In the genomic region with DNA sequence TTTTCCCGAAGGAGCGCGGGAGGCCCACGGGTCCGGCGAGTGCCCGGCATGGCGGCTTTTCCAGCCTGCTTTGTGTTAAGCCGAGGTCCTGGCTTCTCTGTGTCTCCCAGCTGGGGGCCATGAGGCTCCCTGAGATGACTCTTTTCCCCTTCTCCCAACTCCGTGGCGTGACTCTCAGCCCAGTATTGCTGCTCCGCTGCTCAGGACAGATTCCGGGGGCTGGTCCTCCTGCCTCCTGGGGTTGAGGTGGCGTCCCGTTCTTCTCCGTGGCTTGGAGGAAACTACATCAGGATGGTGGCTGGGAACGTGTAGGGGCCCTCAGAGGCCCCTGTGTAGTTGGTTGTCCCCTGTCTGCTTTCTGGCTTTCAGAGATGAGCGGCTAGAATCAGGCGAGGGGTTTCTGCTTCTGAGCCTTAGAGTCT, we compare ENCODE assay signal across 8 cellular contexts. TPM values are rescaled to one million over a fixed set of nuclear protein-coding genes. Genes with fewer than 3 reads are reported as not detected.
A peak's percentile ranks its signal among the peaks of the same experiment; 100 is the strongest.
DNase-seq lines count a peak whose midpoint lies in the region; ATAC-seq, FAIRE-seq and TF ChIP-seq lines count a peak whose summit lies in the region.

No MANE protein-coding gene starts in this region.

- no peak for ATAC-seq in activated CD4-positive, alpha-beta T cell treated with anti-CD3 and anti-CD28 coated beads for 36 hours
- no peak for ATAC-seq in activated naive CD4-positive, alpha-beta T cell treated with anti-CD3 and anti-CD28 coated beads, Interleukin-2, amount 50 U/mL, for 72 hours
- ATAC-seq in HG02623 (IDR thresholded peaks at IDR 0.05; ENCODE audit: unreplicated experiment), result no peak

- TF ChIP-seq EP300 in stomach (IDR thresholded peaks at IDR 0.05), result no peak

- peak; percentile 5 for DNase-seq in activated CD4-positive, alpha-beta T cell treated with anti-CD3 and anti-CD28 coated beads for 36 hours
- DNase-seq in activated CD4-positive, alpha-beta T cell treated with anti-CD3 and anti-CD28 coated beads, Interleukin-2, amount 50 U/mL, for 1 hour, result no peak
- no peak for DNase-seq in activated naive CD4-positive, alpha-beta T cell treated with anti-CD3 and anti-CD28 coated beads, Interleukin-2, amount 50 U/mL, for 72 hours (ENCODE audit: low spot score in 2 of 2)
- DNase-seq in stomach (no peak), D721Med (ENCODE audit: insufficient read length, low spot score) (no peak), islet precursor cell (no peak)

- TF ChIP-seq CTCF in stomach (IDR thresholded peaks at IDR 0.05), result no peak
- no peak for TF ChIP-seq CTCF in D721Med (IDR thresholded peaks at IDR 0.05; ENCODE audit: insufficient read depth, missing control alignments)

- TF ChIP-seq POLR2A in stomach (IDR thresholded peaks at IDR 0.05), result no peak

- no peaks in the 10 kb centered on the region for H3K4me1 ChIP-seq in iPS-20b (ENCODE audit: insufficient read depth, low read length)
- peaks cover 28 to 55% (median 48%) of the 10 kb centered on the region in 4 donors for H3K4me1 ChIP-seq in stomach

- WGBS in stomach, 5 donors, result 15 to 27% (median 20%) methylated on average over 11 to 19 of the region's 19 CpGs

- H3K27ac Mint-ChIP-seq in activated CD4-positive, alpha-beta T cell treated with anti-CD3 and anti-CD28 coated beads for 36 hours, result no peak overlapping the region
- peak overlapping the region; percentile 51 to 55 for H3K27ac Mint-ChIP-seq in activated naive CD4-positive, alpha-beta T cell treated with anti-CD3 and anti-CD28 coated beads, Interleukin-2, amount 50 U/mL, for 72 hours

- H3K36me3 ChIP-seq in iPS-20b (ENCODE audit: insufficient read depth, low read depth, low read length) (peaks cover 46% of the 10 kb centered on the region), stomach (peaks cover 36 to 72% (median 68%) of the 10 kb centered on the region in 4 donors)

- H3K36me3 Mint-ChIP-seq in activated CD4-positive, alpha-beta T cell treated with anti-CD3 and anti-CD28 coated beads for 36 hours (ENCODE audit: low read depth), result peaks cover 7% of the 10 kb centered on the region
- no peaks in the 10 kb centered on the region for H3K36me3 Mint-ChIP-seq in activated naive CD4-positive, alpha-beta T cell treated with anti-CD3 and anti-CD28 coated beads, Interleukin-2, amount 50 U/mL, for 72 hours

- peaks cover 21% of the 10 kb centered on the region for H3K4me1 Mint-ChIP-seq in activated CD4-positive, alpha-beta T cell treated with anti-CD3 and anti-CD28 coated beads for 36 hours

- H3K27ac ChIP-seq in iPS-20b (ENCODE audit: low read length) (no peak overlapping the region), stomach (peak overlapping the region in 3 of 5 donors; percentile 41 to 85 (median 82))

- H3K27me3 Mint-ChIP-seq in activated CD4-positive, alpha-beta T cell treated with anti-CD3 and anti-CD28 coated beads for 36 hours, result no peaks in the 10 kb centered on the region

- POLR2A ChIA-PET in activated CD4-positive, alpha-beta T cell treated with anti-CD3 and anti-CD28 coated beads for 36 hours (lab: Charles Lee), result interaction anchor here (0.7 to 1.4 kb wide), 2 partner anchors 45 to 200 kb away, joined by 3 to 5 read pairs; a partner anchor contains a TSS

- intact Hi-C loops in activated CD4-positive, alpha-beta T cell treated with anti-CD3 and anti-CD28 coated beads for 36 hours (cut with DNase I, micrococcal nuclease), result loop anchor here in 1 of 2 experiments (2.0 kb wide), 1 partner anchor 14 kb away; no protein-coding TSS in a partner anchor
- intact Hi-C loops in stomach (cut with DNase I; ENCODE audit: low total_unique reads), result no loop called here

- H3K9me3 Mint-ChIP-seq in activated CD4-positive, alpha-beta T cell treated with anti-CD3 and anti-CD28 coated beads for 36 hours (ENCODE audit: low read depth), result no peaks in the 10 kb centered on the region
- no peaks in the 10 kb centered on the region for H3K9me3 Mint-ChIP-seq in activated naive CD4-positive, alpha-beta T cell treated with anti-CD3 and anti-CD28 coated beads, Interleukin-2, amount 50 U/mL, for 72 hours

- peak overlapping the region; percentile 76 for H3K9ac ChIP-seq in iPS-20b (ENCODE audit: low read depth, low read length)

- no peak for FAIRE-seq in D721Med (lab: Jason Lieb, UNC)

- H3K27me3 ChIP-seq in iPS-20b (ENCODE audit: insufficient read depth, low read length), result no peaks in the 10 kb centered on the region
- H3K27me3 ChIP-seq in stomach, result no peaks in the 10 kb centered on the region

- H3K4me3 ChIP-seq in iPS-20b (ENCODE audit: low read length) (peak overlapping the region; percentile 84), stomach (peak overlapping the region; percentile 67 to 88 (median 86))

- CTCF ChIA-PET in activated CD4-positive, alpha-beta T cell treated with anti-CD3 and anti-CD28 coated beads for 36 hours (lab: Charles Lee), result no interaction called here

- H3K4me3 Mint-ChIP-seq in activated CD4-positive, alpha-beta T cell treated with anti-CD3 and anti-CD28 coated beads for 36 hours, result peak overlapping the region; percentile 79

- H3K9me3 ChIP-seq in iPS-20b (ENCODE audit: insufficient read depth, low read depth, low read length) (no peaks in the 10 kb centered on the region), stomach (no peaks in the 10 kb centered on the region)

RNA-seq across cellular contexts. Expression of a gene that starts 1.0 kb away (rescaled TPM):
- total RNA-seq in activated CD4-positive, alpha-beta T cell treated with anti-CD3 and anti-CD28 coated beads for 36 hours, result 10 to 100 TPM; 69.0 to 73.5 TPM
- 10 to 100 TPM; 60.3 to 77.1 TPM for total RNA-seq in activated naive CD4-positive, alpha-beta T cell treated with anti-CD3 and anti-CD28 coated beads, Interleukin-2, amount 50 U/mL, for 72 hours
- total RNA-seq in stomach, result 100 to 1,000 TPM in 1 of 5 donors, 10 to 100 TPM in 4; 28.0 to 329 (median 86.4) TPM
- 100 to 1,000 TPM; 103 to 139 (median 129) TPM for polyA plus RNA-seq in stomach

RNA-seq across cellular contexts. Expression of a gene that starts 1.0 kb away (rescaled TPM):
- total RNA-seq in activated CD4-positive, alpha-beta T cell treated with anti-CD3 and anti-CD28 coated beads for 36 hours, result 10 to 100 TPM; 16.9 to 17.5 TPM
- 10 to 100 TPM; 21.5 to 24.2 TPM for total RNA-seq in activated naive CD4-positive, alpha-beta T cell treated with anti-CD3 and anti-CD28 coated beads, Interleukin-2, amount 50 U/mL, for 72 hours
- total RNA-seq in stomach, result 10 to 100 TPM; 12.5 to 66.5 (median 28.3) TPM
- 10 to 100 TPM; 22.5 to 55.2 (median 26.0) TPM for polyA plus RNA-seq in stomach

RNA-seq across cellular contexts. Expression of a gene that starts 13.0 kb away (rescaled TPM):
- 100 to 1,000 TPM; 119 to 124 TPM for total RNA-seq in activated CD4-positive, alpha-beta T cell treated with anti-CD3 and anti-CD28 coated beads for 36 hours
- 100 to 1,000 TPM in 1 of 2 donors, 10 to 100 TPM in 1; 86.2 to 103 TPM for total RNA-seq in activated naive CD4-positive, alpha-beta T cell treated with anti-CD3 and anti-CD28 coated beads, Interleukin-2, amount 50 U/mL, for 72 hours
- total RNA-seq in stomach, result 100 to 1,000 TPM in 2 of 5 donors, 10 to 100 TPM in 3; 63.2 to 286 (median 94.6) TPM
- 100 to 1,000 TPM; 126 to 189 (median 174) TPM for polyA plus RNA-seq in stomach

RNA-seq across cellular contexts. Expression of a gene that starts 15.2 kb away (rescaled TPM):
- total RNA-seq in activated CD4-positive, alpha-beta T cell treated with anti-CD3 and anti-CD28 coated beads for 36 hours, result 100 to 1,000 TPM; 105 to 166 TPM
- total RNA-seq in activated naive CD4-positive, alpha-beta T cell treated with anti-CD3 and anti-CD28 coated beads, Interleukin-2, amount 50 U/mL, for 72 hours, result 100 to 1,000 TPM in 1 of 2 donors, 10 to 100 TPM in 1; 85.5 to 128 TPM
- 100 to 1,000 TPM in 2 of 5 donors, 10 to 100 TPM in 3; 11.1 to 461 (median 100.0) TPM for total RNA-seq in stomach
- polyA plus RNA-seq in stomach, result 100 to 1,000 TPM; 352 to 403 (median 396) TPM

RNA-seq across cellular contexts. Expression of a gene that starts 21.2 kb away (rescaled TPM):
- total RNA-seq in activated CD4-positive, alpha-beta T cell treated with anti-CD3 and anti-CD28 coated beads for 36 hours, result 10 to 100 TPM in 1 of 2 experiments, 1 to 10 TPM in 1; 9.6 to 10.6 TPM
- 10 to 100 TPM in 1 of 2 donors, 1 to 10 TPM in 1; 5.7 to 13.5 TPM for total RNA-seq in activated naive CD4-positive, alpha-beta T cell treated with anti-CD3 and anti-CD28 coated beads, Interleukin-2, amount 50 U/mL, for 72 hours
- 10 to 100 TPM in 1 of 5 donors, 1 to 10 TPM in 3, not detected in 1; 1.2 to 11.6 (median 2.5) TPM for total RNA-seq in stomach
- polyA plus RNA-seq in stomach, result 10 to 100 TPM; 13.1 to 24.8 (median 16.2) TPM
